13 cellular contexts compared by ENCODE assay signal in the genomic region with DNA sequence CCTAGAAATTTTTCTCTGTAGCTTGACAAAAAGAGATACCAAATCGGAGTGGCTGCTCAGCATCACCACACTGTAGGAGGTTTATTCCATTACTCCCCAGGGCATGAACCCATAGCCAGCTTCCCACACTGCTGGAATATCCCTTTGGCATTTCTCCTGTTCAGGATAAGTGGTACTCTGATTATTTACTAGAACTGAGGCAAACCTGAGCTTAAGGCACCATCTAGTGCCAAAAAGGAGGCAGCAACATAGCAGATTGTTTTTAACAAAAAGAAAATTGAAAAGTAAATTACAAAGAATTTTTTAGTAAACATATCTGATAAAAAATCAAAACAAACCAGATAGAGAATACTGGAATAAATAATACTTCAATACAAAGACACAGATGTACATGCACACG.
DNase-seq lines count a peak whose midpoint lies in the region; ATAC-seq and TF ChIP-seq lines count a peak whose summit lies in the region.
"Had no signal": no experiment of that assay in that cellular context is flagged by ENCODE, and none has a peak within 500 bp of the region (broad histone marks: within the 10 kb centered on the region; RNA-seq: fewer than 3 reads in every experiment).

No MANE protein-coding gene starts in this region.

- DNase-seq in Calu3, result no peak
- DNase-seq in NCI-H226, result peak; percentile 52
- DNase-seq in chondrocyte (ENCODE audit: low spot score), result no peak
- no peak for DNase-seq in neural crest cell (ENCODE audit: low read depth, low spot score)
- DNase-seq in Ammon's horn (ENCODE audit: low spot score), result no peak
- DNase-seq in NCI-H2196 (lab: John Stamatoyannopoulos, UW; ENCODE audit: unreplicated experiment), result no peak
- no peak for DNase-seq in hepatic stellate cell (ENCODE audit: low spot score)
- DNase-seq: activated T-cell treated with anti-CD3 and anti-CD28 coated beads for 4 hours; central memory CD4-positive, alpha-beta T cell; hippocampal formation; MG63 had no signal

- H3K4me3 Mint-ChIP-seq in Calu3 (ENCODE audit: low read depth, unreplicated experiment) (no peak overlapping the region), chondrocyte (ENCODE audit: unreplicated experiment) (no peak overlapping the region), neural crest cell (no peak overlapping the region)
- H3K4me3 Mint-ChIP-seq: stimulated activated memory B cell treated with anti-CD40 and anti-IgM and Interleukin-4, amounts not matched to agents 10 μg/mL and 1 μg/mL and 100 μg/mL, for 72 hours had no signal

- no TSS peak for BruUV-seq in Calu3 (replicated peaks; lab: Mats Ljungman, UMichigan)

- CTCF ChIA-PET in Calu3 (lab: Charles Lee), result no interaction called here

- H3K9me3 Mint-ChIP-seq in Calu3 (ENCODE audit: low read depth, unreplicated experiment) (peaks cover 7% of the 10 kb centered on the region), chondrocyte (ENCODE audit: low read depth) (peaks cover 33% of the 10 kb centered on the region), neural crest cell (peaks cover 14% of the 10 kb centered on the region)

- no peaks in the 10 kb centered on the region for H3K36me3 Mint-ChIP-seq in Calu3 (ENCODE audit: insufficient read depth, unreplicated experiment)
- H3K36me3 Mint-ChIP-seq in chondrocyte (ENCODE audit: low read depth), result peaks cover 9% of the 10 kb centered on the region
- H3K36me3 Mint-ChIP-seq in neural crest cell (ENCODE audit: low read depth), result peaks cover 28% of the 10 kb centered on the region

- no peak for ATAC-seq in GM18502 (IDR thresholded peaks at IDR 0.05; ENCODE audit: poor library complexity, unreplicated experiment)
- ATAC-seq: stimulated activated memory B cell treated with anti-CD40 and anti-IgM and Interleukin-4, amounts not matched to agents 10 μg/mL and 1 μg/mL and 100 μg/mL, for 72 hours had no signal

- H3K27ac Mint-ChIP-seq in Calu3 (ENCODE audit: unreplicated experiment), result no peak overlapping the region
- no peak overlapping the region for H3K27ac Mint-ChIP-seq in chondrocyte (ENCODE audit: unreplicated experiment)
- no peak overlapping the region for H3K27ac Mint-ChIP-seq in neural crest cell (ENCODE audit: unreplicated experiment)
- H3K27ac Mint-ChIP-seq: stimulated activated memory B cell treated with anti-CD40 and anti-IgM and Interleukin-4, amounts not matched to agents 10 μg/mL and 1 μg/mL and 100 μg/mL, for 72 hours had no signal

- H3K4me1 Mint-ChIP-seq in Calu3 (ENCODE audit: low read depth, unreplicated experiment) (no peaks in the 10 kb centered on the region), chondrocyte (ENCODE audit: low read depth) (peaks cover 7% of the 10 kb centered on the region), neural crest cell (peaks cover 11% of the 10 kb centered on the region)

- intact Hi-C loops in Calu3 (cut with micrococcal nuclease; ENCODE audit: unreplicated experiment), result loop anchor here (2.0 kb wide), 1 partner anchor 563 kb away; no protein-coding TSS in a partner anchor

- peak; percentile 23 for TF ChIP-seq CTCF in Calu3 (IDR thresholded peaks at IDR 0.05; ENCODE audit: unreplicated experiment)
- peak; percentile 81 for TF ChIP-seq CTCF in chondrocyte (IDR thresholded peaks at IDR 0.05)
- peak; percentile 53 for TF ChIP-seq CTCF in neural crest cell (conservative IDR thresholded peaks at IDR 0.05)

- H3K27me3 Mint-ChIP-seq in Calu3 (ENCODE audit: unreplicated experiment) (no peaks in the 10 kb centered on the region), chondrocyte (ENCODE audit: low read depth) (no peaks in the 10 kb centered on the region), neural crest cell (ENCODE audit: low read depth) (no peaks in the 10 kb centered on the region)
- H3K27me3 Mint-ChIP-seq: stimulated activated memory B cell treated with anti-CD40 and anti-IgM and Interleukin-4, amounts not matched to agents 10 μg/mL and 1 μg/mL and 100 μg/mL, for 72 hours had no signal

Comparison
In these comparisons a context has a peak if more than half of its experiments do, and no peak if none do; other contexts are left out.
1. CTCF ChIP-seq: peak in every context shown above with its lines; median percentile 81 in chondrocyte; 53 in neural crest cell; 23 in Calu3.